8 cellular contexts compared by ENCODE assay signal in the genomic region with DNA sequence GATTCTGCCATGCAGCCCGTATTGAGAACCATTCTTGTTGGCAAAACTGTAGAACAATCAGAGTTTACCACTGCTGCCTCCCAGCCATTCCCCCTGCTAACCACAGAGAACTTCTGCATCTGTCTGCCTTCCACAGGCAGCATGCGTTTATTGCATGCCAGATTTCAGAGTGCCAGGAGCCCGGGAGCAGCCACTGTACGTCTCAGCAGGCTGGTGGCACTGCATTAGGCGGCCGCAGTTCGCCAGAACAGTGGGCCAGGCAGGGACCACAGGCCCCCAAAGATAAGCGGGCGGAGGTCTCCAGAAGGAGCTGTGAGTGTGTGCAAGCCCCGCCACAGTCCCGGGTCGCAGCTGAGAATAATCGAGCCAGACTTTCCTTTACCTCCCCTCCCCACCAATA. TPM values are rescaled to one million over a fixed set of nuclear protein-coding genes. Genes with fewer than 3 reads are reported as not detected.
DNase-seq lines count a peak whose midpoint lies in the region; ATAC-seq and TF ChIP-seq lines count a peak whose summit lies in the region.

No MANE protein-coding gene starts in this region.

- H3K27ac Mint-ChIP-seq in activated naive CD4-positive, alpha-beta T cell treated with anti-CD3 and anti-CD28 coated beads, Interleukin-2, amount 50 U/mL, for 24 hours = no peak overlapping the region
- H3K27ac Mint-ChIP-seq in activated naive CD4-positive, alpha-beta T cell treated with anti-CD3 and anti-CD28 coated beads, Interleukin-2, amount 10 ng/mL, durations not matched to agents 7 days and 5 days = no peak overlapping the region

- TF ChIP-seq POLR2A in esophagus muscularis mucosa (IDR thresholded peaks at IDR 0.05; ENCODE audit: low read depth) = no peak
- TF ChIP-seq POLR2A in ovary (IDR thresholded peaks at IDR 0.05) = no peak

- 63% methylated on average over 6 of the region's 13 CpGs for WGBS in esophagus muscularis mucosa
- WGBS in ovary, 3 donors = 33 to 42% (median 34%) methylated on average over 13 of the region's 13 CpGs

- no peaks in the 10 kb centered on the region for H3K9me3 Mint-ChIP-seq in activated naive CD4-positive, alpha-beta T cell treated with anti-CD3 and anti-CD28 coated beads, Interleukin-2, amount 50 U/mL, for 24 hours
- H3K9me3 Mint-ChIP-seq in activated naive CD4-positive, alpha-beta T cell treated with anti-CD3 and anti-CD28 coated beads, Interleukin-2, amount 10 ng/mL, durations not matched to agents 7 days and 5 days = no peaks in the 10 kb centered on the region

- H3K9me3 ChIP-seq in Panc1 (ENCODE audit: control insufficient read depth, insufficient read depth, low read depth, low read length) = no peaks in the 10 kb centered on the region
- no peaks in the 10 kb centered on the region for H3K9me3 ChIP-seq in esophagus muscularis mucosa
- H3K9me3 ChIP-seq in ovary = no peaks in the 10 kb centered on the region

- H3K36me3 ChIP-seq in Panc1 (ENCODE audit: control insufficient read depth, insufficient read depth, low read length) = no peaks in the 10 kb centered on the region
- H3K36me3 ChIP-seq in esophagus muscularis mucosa = no peaks in the 10 kb centered on the region
- no peaks in the 10 kb centered on the region for H3K36me3 ChIP-seq in ovary

- H3K27me3 ChIP-seq in Panc1 (ENCODE audit: control insufficient read depth, insufficient read depth, low read length) = no peaks in the 10 kb centered on the region
- H3K27me3 ChIP-seq in esophagus muscularis mucosa = peaks cover 0 to 10% (median 0%) of the 10 kb centered on the region in 4 donors
- no peaks in the 10 kb centered on the region for H3K27me3 ChIP-seq in ovary

- no peak for DNase-seq in activated naive CD4-positive, alpha-beta T cell treated with anti-CD3 and anti-CD28 coated beads, Interleukin-2, amount 10 ng/mL, durations not matched to agents 7 days and 5 days
- no peak for DNase-seq in Panc1 (ENCODE audit: low read depth, low spot score)
- DNase-seq in esophagus muscularis mucosa (ENCODE audit: extremely low spot score) = no peak
- no peak for DNase-seq in sciatic nerve (ENCODE audit: low spot score)
- DNase-seq in NCI-H510A (lab: John Stamatoyannopoulos, UW) = no peak
- no peak for DNase-seq in ovary

- ATAC-seq in Panc1 (peak; percentile 83), sciatic nerve (peak; percentile 66), GM18861 (IDR thresholded peaks at IDR 0.05; ENCODE audit: unreplicated experiment) (no peak)

- CTCF ChIA-PET in activated naive CD4-positive, alpha-beta T cell treated with anti-CD3 and anti-CD28 coated beads, Interleukin-2, amount 10 ng/mL, durations not matched to agents 7 days and 5 days (lab: Charles Lee) = interaction anchor here (0.7 to 7.1 kb wide), 20 partner anchors 9 to 479 kb away, joined by 3 to 111 read pairs (median 6); partner anchors contain the start of gene ZNF783
- CTCF ChIA-PET in Panc1 (lab: Charles Lee) = interaction anchor here (1.0 to 2.0 kb wide), 3 partner anchors 25 to 79 kb away, joined by 4 to 25 read pairs (median 7); no protein-coding TSS in a partner anchor

- in situ Hi-C loops in Panc1 (cut with HindIII; ENCODE audit: low pct_unique_long_range_greater_than_20kb, low sequenced_read_pairs) = no loop called here

- peak overlapping the region; percentile 56; the same call in 1 of the 2 replicates for H3K27ac ChIP-seq in Panc1 (ENCODE audit: low read length)
- no peak overlapping the region for H3K27ac ChIP-seq in esophagus muscularis mucosa (replicated peaks in 1 of 4)
- H3K27ac ChIP-seq in ovary = no peak overlapping the region

- TF ChIP-seq EP300 in esophagus muscularis mucosa (IDR thresholded peaks at IDR 0.05) (no peak), ovary (IDR thresholded peaks at IDR 0.05) (no peak)

- BruUV-seq in Panc1 (replicated peaks; lab: Mats Ljungman, UMichigan) = no TSS peak

- intact Hi-C loops in Panc1 (cut with micrococcal nuclease; ENCODE audit: unreplicated experiment) = loop anchor here (2.0 kb wide), 1 partner anchor 73 kb away; no protein-coding TSS in a partner anchor
- intact Hi-C loops in esophagus muscularis mucosa (cut with DNase I) = loop anchor here (2.0 kb wide), 1 partner anchor 79 kb away; no protein-coding TSS in a partner anchor
- intact Hi-C loops in sciatic nerve (cut with DNase I) = no loop called here
- intact Hi-C loops in ovary (cut with DNase I) = no loop called here

- H3K4me1 ChIP-seq in Panc1 (ENCODE audit: control insufficient read depth, insufficient read depth, low read length) (no peaks in the 10 kb centered on the region; the same call in 1 of the 2 replicates), esophagus muscularis mucosa (peaks cover 9 to 23% (median 16%) of the 10 kb centered on the region in 4 donors), ovary (ENCODE audit: insufficient read depth) (no peaks in the 10 kb centered on the region)

- POLR2A ChIA-PET in Panc1 (lab: Charles Lee) = no interaction called here

- H3K27me3 Mint-ChIP-seq in activated naive CD4-positive, alpha-beta T cell treated with anti-CD3 and anti-CD28 coated beads, Interleukin-2, amount 50 U/mL, for 24 hours = peaks cover 27% of the 10 kb centered on the region
- peaks cover 87% of the 10 kb centered on the region for H3K27me3 Mint-ChIP-seq in activated naive CD4-positive, alpha-beta T cell treated with anti-CD3 and anti-CD28 coated beads, Interleukin-2, amount 10 ng/mL, durations not matched to agents 7 days and 5 days

- H3K4me3 ChIP-seq in Panc1 (ENCODE audit: low read depth in 2 of 2, low read length in 2 of 2) (peak overlapping the region; percentile 44 to 65), esophagus muscularis mucosa (peak overlapping the region; percentile 23 to 47 (median 37)), ovary (no peak overlapping the region)

- H3K4me1 Mint-ChIP-seq in activated naive CD4-positive, alpha-beta T cell treated with anti-CD3 and anti-CD28 coated beads, Interleukin-2, amount 50 U/mL, for 24 hours = peaks cover 11% of the 10 kb centered on the region
- peaks cover 11% of the 10 kb centered on the region for H3K4me1 Mint-ChIP-seq in activated naive CD4-positive, alpha-beta T cell treated with anti-CD3 and anti-CD28 coated beads, Interleukin-2, amount 10 ng/mL, durations not matched to agents 7 days and 5 days

- TF ChIP-seq CTCF in Panc1 (IDR thresholded peaks at IDR 0.05) = no peak
- TF ChIP-seq CTCF in esophagus muscularis mucosa (IDR thresholded peaks at IDR 0.05) = no peak
- TF ChIP-seq CTCF in ovary (IDR thresholded peaks at IDR 0.05) = no peak

- no peaks in the 10 kb centered on the region for H3K36me3 Mint-ChIP-seq in activated naive CD4-positive, alpha-beta T cell treated with anti-CD3 and anti-CD28 coated beads, Interleukin-2, amount 50 U/mL, for 24 hours
- H3K36me3 Mint-ChIP-seq in activated naive CD4-positive, alpha-beta T cell treated with anti-CD3 and anti-CD28 coated beads, Interleukin-2, amount 10 ng/mL, durations not matched to agents 7 days and 5 days = no peaks in the 10 kb centered on the region

- H3K4me3 Mint-ChIP-seq in activated naive CD4-positive, alpha-beta T cell treated with anti-CD3 and anti-CD28 coated beads, Interleukin-2, amount 50 U/mL, for 24 hours = peak overlapping the region; percentile 82
- no peak overlapping the region for H3K4me3 Mint-ChIP-seq in activated naive CD4-positive, alpha-beta T cell treated with anti-CD3 and anti-CD28 coated beads, Interleukin-2, amount 10 ng/mL, durations not matched to agents 7 days and 5 days

RNA-seq across cellular contexts. Expression of gene ZNF467, which starts 31.8 kb away (rescaled TPM):
- total RNA-seq in Panc1 (2021; ENCODE audit: unreplicated experiment) = 18.1 TPM
- 37.3 TPM for polyA plus RNA-seq in Panc1 (2012; ENCODE audit: insufficient read length)
- total RNA-seq in esophagus muscularis mucosa = 10 to 100 TPM; 10.3 to 12.4 (median 11.0) TPM
- total RNA-seq in sciatic nerve = 10.1 TPM
- total RNA-seq in ovary = 10 to 100 TPM in 5 of 7 donors, 1 to 10 TPM in 2; 4.2 to 23.7 (median 12.3) TPM
- 1 to 10 TPM; 2.3 to 4.6 TPM for polyA plus RNA-seq in ovary

Comparison
In these comparisons a context has a peak if more than half of its experiments do, and no peak if none do; other contexts are left out.
1. intact Hi-C loops: an anchor here in Panc1 (2.0 kb wide) and esophagus muscularis mucosa (2.0 kb wide); none called in sciatic nerve and ovary.